35 cellular contexts compared by ENCODE assay signal in genomic region chr12:7058850-7059249, GRCh38.
"Had no signal": no experiment of that assay in that cellular context is flagged by ENCODE, and none has a peak within 500 bp of the region (broad histone marks: within the 10 kb centered on the region; RNA-seq: fewer than 3 reads in every experiment).

No MANE protein-coding gene starts in this region.

- H3K9me3 Mint-ChIP-seq: activated CD4-positive, alpha-beta memory T cell treated with anti-CD3 and anti-CD28 coated beads for 36 hours; activated CD4-positive, alpha-beta T cell treated with anti-CD3 and anti-CD28 coated beads, Interleukin-2, amount 10 ng/mL, durations not matched to agents 24 days and 14 days; activated T-cell treated with anti-CD3 and anti-CD28 coated beads, Interleukin-2, amount 50 U/mL, for 24 hours; activated T-helper 17 cell treated with anti-CD3 and anti-CD28 coated beads, Interleukin-2, amount 50 U/mL, for 72 hours; T-helper 2 cell treated with Interferon-gamma antibody and Interleukin-4, amounts not matched to agents 5 μg/mL and 100 μg/mL, for 36 hours had no signal

- H3K27ac Mint-ChIP-seq: activated CD4-positive, alpha-beta memory T cell treated with anti-CD3 and anti-CD28 coated beads for 36 hours; activated CD4-positive, alpha-beta T cell treated with anti-CD3 and anti-CD28 coated beads for 36 hours; activated CD4-positive, alpha-beta T cell treated with anti-CD3 and anti-CD28 coated beads, Interleukin-2, amount 10 ng/mL, durations not matched to agents 24 days and 14 days; activated CD8-positive, alpha-beta memory T cell treated with anti-CD3 and anti-CD28 coated beads, Interleukin-2, amount 10 ng/mL, durations not matched to agents 7 days and 5 days; activated CD8-positive, alpha-beta T cell treated with anti-CD3 and anti-CD28 coated beads, Interleukin-2, amount 10 ng/mL, durations not matched to agents 7 days and 5 days; activated naive CD8-positive, alpha-beta T cell; activated T-cell treated with anti-CD3 and anti-CD28 coated beads, Interleukin-2, amount 50 U/mL, for 24 hours; activated T-helper 17 cell treated with anti-CD3 and anti-CD28 coated beads, Interleukin-2, amount 50 U/mL, for 72 hours; T-helper 17 cell; T-helper 2 cell treated with Interferon-gamma antibody and Interleukin-4, amounts not matched to agents 5 μg/mL and 100 μg/mL, for 36 hours had no signal

- H3K36me3 ChIP-seq: brain microvascular endothelial cell, esophagus squamous epithelium had no signal

- H3K4me3 Mint-ChIP-seq: activated CD4-positive, alpha-beta memory T cell treated with anti-CD3 and anti-CD28 coated beads for 36 hours; activated CD4-positive, alpha-beta T cell treated with anti-CD3 and anti-CD28 coated beads for 36 hours; activated CD4-positive, alpha-beta T cell treated with anti-CD3 and anti-CD28 coated beads, Interleukin-2, amount 10 ng/mL, durations not matched to agents 24 days and 14 days; activated CD8-positive, alpha-beta memory T cell treated with anti-CD3 and anti-CD28 coated beads, Interleukin-2, amount 10 ng/mL, durations not matched to agents 7 days and 5 days; activated CD8-positive, alpha-beta T cell treated with anti-CD3 and anti-CD28 coated beads, Interleukin-2, amount 10 ng/mL, durations not matched to agents 7 days and 5 days; activated naive CD8-positive, alpha-beta T cell; activated T-cell treated with anti-CD3 and anti-CD28 coated beads, Interleukin-2, amount 50 U/mL, for 24 hours; activated T-helper 17 cell treated with anti-CD3 and anti-CD28 coated beads, Interleukin-2, amount 50 U/mL, for 72 hours; T-helper 17 cell; T-helper 2 cell treated with Interferon-gamma antibody and Interleukin-4, amounts not matched to agents 5 μg/mL and 100 μg/mL, for 36 hours had no signal

- H3K4me1 Mint-ChIP-seq: activated CD4-positive, alpha-beta T cell treated with anti-CD3 and anti-CD28 coated beads for 36 hours; activated CD4-positive, alpha-beta T cell treated with anti-CD3 and anti-CD28 coated beads, Interleukin-2, amount 10 ng/mL, durations not matched to agents 24 days and 14 days; activated CD8-positive, alpha-beta memory T cell treated with anti-CD3 and anti-CD28 coated beads, Interleukin-2, amount 10 ng/mL, durations not matched to agents 7 days and 5 days had no signal

- FAIRE-seq: astrocyte, bronchial epithelial cell, colon, endometrium, endothelial cell of umbilical vein, frontal cortex had no signal

- DNase-seq: activated CD4-positive, alpha-beta memory T cell treated with anti-CD3 and anti-CD28 coated beads for 36 hours; activated CD4-positive, alpha-beta T cell treated with anti-CD3 and anti-CD28 coated beads for 36 hours; activated CD4-positive, alpha-beta T cell treated with anti-CD3 and anti-CD28 coated beads, Interleukin-2, amount 10 ng/mL, durations not matched to agents 24 days and 14 days; activated CD4-positive, CD25-positive, alpha-beta regulatory T cell; activated CD4-positive, CD25-positive, alpha-beta regulatory T cell treated with anti-CD3 and anti-CD28 coated beads, Interleukin-2, amount 50 U/mL, for 72 hours; activated CD8-positive, alpha-beta memory T cell treated with anti-CD3 and anti-CD28 coated beads, Interleukin-2, amount 10 ng/mL, durations not matched to agents 7 days and 5 days; activated CD8-positive, alpha-beta memory T cell treated with anti-CD3 and anti-CD28 coated beads, Interleukin-2, amount 50 U/mL, for 4 hours; activated CD8-positive, alpha-beta T cell treated with anti-CD3 and anti-CD28 coated beads, Interleukin-2, amount 10 ng/mL, durations not matched to agents 7 days and 5 days; activated effector memory CD4-positive, alpha-beta T cell treated with Interleukin-2 at 50 U/mL for 16 hours; activated gamma-delta T cell treated with Interleukin-2 at 50 U/mL for 16 hours; activated naive CD4-positive, alpha-beta T cell treated with anti-CD3 and anti-CD28 coated beads, Interleukin-2, amount 50 U/mL, for 16 hours; activated naive CD4-positive, alpha-beta T cell treated with Interleukin-2 at 50 U/mL for 16 hours; activated T-cell treated with anti-CD3 and anti-CD28 coated beads for 4 hours; activated T-cell treated with anti-CD3 and anti-CD28 coated beads, Interleukin-2, amount 50 U/mL, for 24 hours; amniotic stem cell; anterior cingulate cortex; brain microvascular endothelial cell; cortex of kidney; effector CD8-positive, alpha-beta T cell; esophagus squamous epithelium; foreskin fibroblast; head of caudate nucleus; T-helper 1 cell; T-helper 17 cell; T1000 had no signal

- ATAC-seq: activated CD4-positive, alpha-beta T cell treated with anti-CD3 and anti-CD28 coated beads for 36 hours; activated CD8-positive, alpha-beta memory T cell treated with anti-CD3 and anti-CD28 coated beads, Interleukin-2, amount 10 ng/mL, durations not matched to agents 7 days and 5 days; activated CD8-positive, alpha-beta T cell treated with anti-CD3 and anti-CD28 coated beads, Interleukin-2, amount 10 ng/mL, durations not matched to agents 7 days and 5 days; activated T-helper 17 cell treated with anti-CD3 and anti-CD28 coated beads, Interleukin-2, amount 50 U/mL, for 72 hours; T-helper 17 cell had no signal

- H3K27ac ChIP-seq: brain microvascular endothelial cell, epithelial cell of prostate had no signal

- H3K4me3 ChIP-seq: esophagus squamous epithelium had no signal

- H3K36me3 Mint-ChIP-seq: activated CD4-positive, alpha-beta memory T cell treated with anti-CD3 and anti-CD28 coated beads for 36 hours; activated CD8-positive, alpha-beta memory T cell treated with anti-CD3 and anti-CD28 coated beads, Interleukin-2, amount 10 ng/mL, durations not matched to agents 7 days and 5 days; activated naive CD8-positive, alpha-beta T cell had no signal

- H3K9me3 ChIP-seq: esophagus squamous epithelium had no signal

- H3K27me3 ChIP-seq: brain microvascular endothelial cell, esophagus squamous epithelium had no signal
